ENCODE assay signal across 8 cellular contexts in the genomic region with DNA sequence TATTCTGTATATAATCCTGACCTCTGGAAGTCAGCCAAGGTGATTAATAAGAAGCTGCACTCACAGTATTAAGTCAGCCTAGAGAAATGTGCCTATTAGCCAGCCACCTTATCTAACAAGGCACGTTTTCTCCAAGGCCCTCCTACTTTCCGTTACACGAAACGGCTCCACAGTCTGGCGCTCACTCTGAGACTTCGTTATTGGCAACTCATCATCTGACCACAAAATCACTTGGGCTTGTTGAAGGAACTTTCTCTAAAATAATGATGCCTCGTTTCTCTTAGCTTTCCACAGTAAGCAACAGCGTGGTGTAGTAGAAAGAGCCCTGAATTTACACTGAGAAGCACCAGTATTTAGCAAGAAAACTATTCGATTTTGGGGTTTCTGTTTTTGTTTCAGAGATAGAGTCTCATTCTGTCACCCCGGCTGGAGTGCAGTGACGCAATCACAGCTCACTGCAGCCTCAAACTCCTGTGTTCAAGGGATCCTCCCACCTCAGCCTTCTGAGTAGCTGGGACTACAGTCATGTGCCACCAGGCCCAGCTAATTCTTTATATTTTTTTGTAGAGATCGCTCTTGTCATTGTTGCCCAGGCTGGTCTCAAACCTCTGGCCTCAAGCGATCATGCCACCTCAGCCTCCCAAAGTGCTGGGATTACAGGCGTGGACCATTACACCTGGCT. TPM values are rescaled to one million over a fixed set of nuclear protein-coding genes. Genes with fewer than 3 reads are reported as not detected.
DNase-seq lines count a peak whose midpoint lies in the region; ATAC-seq, FAIRE-seq and TF ChIP-seq lines count a peak whose summit lies in the region.

No MANE protein-coding gene starts in this region.

- POLR2A ChIA-PET in CD4-positive, alpha-beta memory T cell (lab: Charles Lee; ENCODE audit: partially characterized antibody) = interaction anchor here (13.7 kb wide), 1 partner anchor 16 kb away, joined by 169 read pairs; no protein-coding TSS in a partner anchor
- POLR2A ChIA-PET in activated CD4-positive, alpha-beta T cell treated with anti-CD3 and anti-CD28 coated beads, Interleukin-2, amount 10 ng/mL, durations not matched to agents 7 days and 5 days (lab: Charles Lee) = no interaction called here

- H3K27me3 Mint-ChIP-seq in CD4-positive, alpha-beta memory T cell = no peaks in the 10 kb centered on the region
- peaks cover 15% of the 10 kb centered on the region for H3K27me3 Mint-ChIP-seq in activated CD4-positive, alpha-beta T cell treated with anti-CD3 and anti-CD28 coated beads, Interleukin-2, amount 10 ng/mL, durations not matched to agents 7 days and 5 days

- H3K9ac ChIP-seq in colonic mucosa (ENCODE audit: low read depth in 2 of 2, low read length in 2 of 2) = no peak overlapping the region

- H3K27ac ChIP-seq in CD4-positive, alpha-beta memory T cell (ENCODE audit: low read depth, low read length) = peak overlapping the region; percentile 35
- H3K27ac ChIP-seq in heart right ventricle = peak overlapping the region in 1 of 10 donors; percentile 58
- peak overlapping the region in 1 of 2 donors; percentile 47 for H3K27ac ChIP-seq in tibial artery
- no peak overlapping the region for H3K27ac ChIP-seq in colonic mucosa

- no peaks in the 10 kb centered on the region for H3K36me3 ChIP-seq in CD4-positive, alpha-beta memory T cell (ENCODE audit: insufficient read depth, low read length)
- H3K36me3 ChIP-seq in heart right ventricle (no peaks in the 10 kb centered on the region), tibial artery (no peaks in the 10 kb centered on the region), colonic mucosa (no peaks in the 10 kb centered on the region)

- peak overlapping the region in 7 of 8 donors; percentile 37 to 84 (median 66) for H3K4me3 Mint-ChIP-seq in CD4-positive, alpha-beta memory T cell
- H3K4me3 Mint-ChIP-seq in activated CD4-positive, alpha-beta T cell treated with anti-CD3 and anti-CD28 coated beads, Interleukin-2, amount 10 ng/mL, durations not matched to agents 7 days and 5 days = peak overlapping the region; percentile 18

- TF ChIP-seq CTCF in heart right ventricle (IDR thresholded peaks at IDR 0.05) = no peak
- TF ChIP-seq CTCF in tibial artery (IDR thresholded peaks at IDR 0.05) = no peak
- no peak for TF ChIP-seq CTCF in colonic mucosa (IDR thresholded peaks at IDR 0.05)

- H3K27ac Mint-ChIP-seq in CD4-positive, alpha-beta memory T cell = peak overlapping the region; percentile 62 to 92 (median 84)
- peak overlapping the region; percentile 93 for H3K27ac Mint-ChIP-seq in activated CD4-positive, alpha-beta T cell treated with anti-CD3 and anti-CD28 coated beads, Interleukin-2, amount 10 ng/mL, durations not matched to agents 7 days and 5 days

- peaks cover 57% of the 10 kb centered on the region for H3K4me1 ChIP-seq in CD4-positive, alpha-beta memory T cell (ENCODE audit: insufficient read depth, low read length)
- H3K4me1 ChIP-seq in heart right ventricle (peaks cover 0 to 45% (median 19%) of the 10 kb centered on the region in 9 donors), tibial artery (peaks cover 0 to 21% (median 5%) of the 10 kb centered on the region in 4 donors), colonic mucosa (no peaks in the 10 kb centered on the region)

- no peaks in the 10 kb centered on the region for H3K36me3 Mint-ChIP-seq in CD4-positive, alpha-beta memory T cell
- peaks cover 2% of the 10 kb centered on the region for H3K36me3 Mint-ChIP-seq in activated CD4-positive, alpha-beta T cell treated with anti-CD3 and anti-CD28 coated beads, Interleukin-2, amount 10 ng/mL, durations not matched to agents 7 days and 5 days (ENCODE audit: low read depth)

- WGBS in heart right ventricle, 2 donors = 49 to 57% methylated on average over 14 of the region's 14 CpGs

- DNase-seq in CD4-positive, alpha-beta memory T cell = peak; percentile 39 to 80 (median 42)
- DNase-seq in activated CD4-positive, alpha-beta T cell treated with anti-CD3 and anti-CD28 coated beads, Interleukin-2, amount 10 ng/mL, durations not matched to agents 7 days and 5 days = peak; percentile 61
- DNase-seq in heart right ventricle = peak in 1 of 2 donors; percentile 17
- peak; percentile 53 to 74 for DNase-seq in tibial artery
- DNase-seq in GM19239 (ENCODE audit: insufficient read length, low spot score) = no peak
- no peak for DNase-seq in colonic mucosa

- H3K9me3 ChIP-seq in CD4-positive, alpha-beta memory T cell (ENCODE audit: control insufficient read depth in 1 of 2, low read length in 2 of 2) = no peaks in the 10 kb centered on the region
- H3K9me3 ChIP-seq in heart right ventricle (no peaks in the 10 kb centered on the region), tibial artery (no peaks in the 10 kb centered on the region), colonic mucosa (no peaks in the 10 kb centered on the region)

- ATAC-seq in HG03439 (IDR thresholded peaks at IDR 0.05; ENCODE audit: unreplicated experiment) = peak; percentile 47
- ATAC-seq in heart right ventricle = peak in 6 of 8 donors; percentile 50 to 77 (median 65)
- no peak for ATAC-seq in HG02588 (IDR thresholded peaks at IDR 0.05; ENCODE audit: unreplicated experiment)

- H3K9me3 Mint-ChIP-seq in CD4-positive, alpha-beta memory T cell = no peaks in the 10 kb centered on the region
- no peaks in the 10 kb centered on the region for H3K9me3 Mint-ChIP-seq in activated CD4-positive, alpha-beta T cell treated with anti-CD3 and anti-CD28 coated beads, Interleukin-2, amount 10 ng/mL, durations not matched to agents 7 days and 5 days

- no peak for FAIRE-seq in GM19239 (lab: Jason Lieb, UNC)

- H3K4me1 Mint-ChIP-seq in CD4-positive, alpha-beta memory T cell = peaks cover 35 to 60% (median 51%) of the 10 kb centered on the region in 4 donors
- peaks cover 59% of the 10 kb centered on the region for H3K4me1 Mint-ChIP-seq in activated CD4-positive, alpha-beta T cell treated with anti-CD3 and anti-CD28 coated beads, Interleukin-2, amount 10 ng/mL, durations not matched to agents 7 days and 5 days

- intact Hi-C loops in CD4-positive, alpha-beta memory T cell (cut with micrococcal nuclease) = loop anchor here (1.0 kb wide), 1 partner anchor 17 kb away; no protein-coding TSS in a partner anchor
- intact Hi-C loops in heart right ventricle (cut with DNase I) = loop anchor here in 1 of 10 donors (10.0 kb wide), 1 partner anchor 384 kb away; no protein-coding TSS in a partner anchor
- intact Hi-C loops in tibial artery (cut with DNase I; ENCODE audit: low total_unique reads) = no loop called here
- intact Hi-C loops in colonic mucosa (cut with DNase I) = no loop called here

- CTCF ChIA-PET in CD4-positive, alpha-beta memory T cell (lab: Charles Lee; ENCODE audit: partially characterized antibody) = interaction anchor here (1.2 to 14.4 kb wide), 5 partner anchors 11 to 403 kb away, joined by 3 to 304 read pairs (median 7); no protein-coding TSS in a partner anchor
- CTCF ChIA-PET in activated CD4-positive, alpha-beta T cell treated with anti-CD3 and anti-CD28 coated beads, Interleukin-2, amount 10 ng/mL, durations not matched to agents 7 days and 5 days (lab: Charles Lee) = interaction anchor here (0.6 to 2.0 kb wide), 6 partner anchors 9 to 258 kb away, joined by 3 to 6 read pairs (median 4); no protein-coding TSS in a partner anchor

- H3K4me3 ChIP-seq in CD4-positive, alpha-beta memory T cell (ENCODE audit: low read length in 2 of 2) = no peak overlapping the region
- peak overlapping the region in 1 of 10 donors; percentile 32 for H3K4me3 ChIP-seq in heart right ventricle
- no peak overlapping the region for H3K4me3 ChIP-seq in tibial artery
- no peak overlapping the region for H3K4me3 ChIP-seq in colonic mucosa

- H3K27me3 ChIP-seq in CD4-positive, alpha-beta memory T cell (ENCODE audit: insufficient read depth, low read length) = no peaks in the 10 kb centered on the region
- H3K27me3 ChIP-seq in heart right ventricle (no peaks in the 10 kb centered on the region), tibial artery (no peaks in the 10 kb centered on the region), colonic mucosa (no peaks in the 10 kb centered on the region)

RNA-seq across cellular contexts. Expression of a gene that starts 53.6 kb away (rescaled TPM):
- total RNA-seq in CD4-positive, alpha-beta memory T cell = 1 to 10 TPM; 2.8 to 3.6 TPM
- polyA plus RNA-seq in CD4-positive, alpha-beta memory T cell = 1 to 10 TPM; 1.8 to 3.6 TPM
- total RNA-seq in activated CD4-positive, alpha-beta T cell treated with anti-CD3 and anti-CD28 coated beads, Interleukin-2, amount 10 ng/mL, durations not matched to agents 7 days and 5 days = 1 to 10 TPM; 7.3 to 8.7 TPM
- total RNA-seq in heart right ventricle = 10 to 100 TPM in 8 of 10 donors, 1 to 10 TPM in 2; 5.7 to 29.7 (median 12.7) TPM
- polyA plus RNA-seq in heart right ventricle = 10 to 100 TPM in 1 of 2 donors, 1 to 10 TPM in 1; 5.6 to 20.4 TPM
- under 1 TPM; 0.32 to 0.52 TPM for total RNA-seq in colonic mucosa

RNA-seq across cellular contexts. Expression of a gene that starts 55.1 kb away (rescaled TPM):
- under 1 TPM; 0.06 to 0.12 TPM for total RNA-seq in CD4-positive, alpha-beta memory T cell
- polyA plus RNA-seq in CD4-positive, alpha-beta memory T cell = under 1 TPM; 0.15 to 0.22 TPM
- total RNA-seq in activated CD4-positive, alpha-beta T cell treated with anti-CD3 and anti-CD28 coated beads, Interleukin-2, amount 10 ng/mL, durations not matched to agents 7 days and 5 days = under 1 TPM; 0.10 to 0.12 TPM
- total RNA-seq in heart right ventricle = under 1 TPM in 5 of 10 donors, not detected in 5; 0.05 to 0.33 (median 0.09) TPM
- under 1 TPM in 1 of 2 donors, not detected in 1; 0.03 TPM for polyA plus RNA-seq in heart right ventricle
- not detected for total RNA-seq in colonic mucosa

Comparison
In these comparisons a context has a peak if more than half of its experiments do, and no peak if none do; other contexts are left out.
1. DNase-seq: peak in CD4-positive, alpha-beta memory T cell (5 of 5), activated CD4-positive, alpha-beta T cell treated with anti-CD3 and anti-CD28 coated beads, Interleukin-2, amount 10 ng/mL, durations not matched to agents 7 days and 5 days (single experiment) and tibial artery (2 of 2); none in GM19239 (single experiment) and colonic mucosa (single experiment).